1 cellular context compared by ENCODE assay signal in the genomic region with DNA sequence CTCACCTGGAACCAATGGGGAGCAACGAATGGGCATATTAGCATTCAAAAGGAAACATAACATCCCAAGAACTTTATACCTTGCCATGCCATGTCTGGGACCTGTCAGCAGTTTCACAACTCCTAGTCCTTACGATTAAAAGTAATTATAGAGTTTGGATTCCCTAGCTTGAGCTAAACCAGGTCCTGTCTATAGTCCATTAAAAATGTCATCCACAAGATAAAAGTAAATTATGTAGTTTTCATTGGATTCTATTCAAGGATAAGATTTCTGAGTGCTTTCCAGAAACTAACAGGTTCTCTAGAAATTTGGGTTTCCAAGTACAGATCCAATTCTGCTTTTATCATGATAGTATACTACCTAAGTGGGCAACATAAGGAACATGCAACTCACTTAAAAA.
TF ChIP-seq lines count a peak whose summit lies in the region.

No MANE protein-coding gene starts in this region.

TF ChIP-seq in SK-N-SH, 30 proteins besides CTCF, POLR2A, EP300 and RAD21 (continued from another document):
- TF ChIP-seq, protein P1, sequence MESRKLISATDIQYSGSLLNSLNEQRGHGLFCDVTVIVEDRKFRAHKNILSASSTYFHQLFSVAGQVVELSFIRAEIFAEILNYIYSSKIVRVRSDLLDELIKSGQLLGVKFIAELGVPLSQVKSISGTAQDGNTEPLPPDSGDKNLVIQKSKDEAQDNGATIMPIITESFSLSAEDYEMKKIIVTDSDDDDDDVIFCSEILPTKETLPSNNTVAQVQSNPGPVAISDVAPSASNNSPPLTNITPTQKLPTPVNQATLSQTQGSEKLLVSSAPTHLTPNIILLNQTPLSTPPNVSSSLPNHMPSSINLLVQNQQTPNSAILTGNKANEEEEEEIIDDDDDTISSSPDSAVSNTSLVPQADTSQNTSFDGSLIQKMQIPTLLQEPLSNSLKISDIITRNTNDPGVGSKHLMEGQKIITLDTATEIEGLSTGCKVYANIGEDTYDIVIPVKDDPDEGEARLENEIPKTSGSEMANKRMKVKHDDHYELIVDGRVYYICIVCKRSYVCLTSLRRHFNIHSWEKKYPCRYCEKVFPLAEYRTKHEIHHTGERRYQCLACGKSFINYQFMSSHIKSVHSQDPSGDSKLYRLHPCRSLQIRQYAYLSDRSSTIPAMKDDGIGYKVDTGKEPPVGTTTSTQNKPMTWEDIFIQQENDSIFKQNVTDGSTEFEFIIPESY (IDR thresholded peaks at IDR 0.05; ENCODE audit: borderline replicate concordance, low read depth): no peak
- TF ChIP-seq TEAD4 (IDR thresholded peaks at IDR 0.05; ENCODE audit: borderline replicate concordance, insufficient read depth) (no peak), TCF12 (IDR thresholded peaks at IDR 0.05) (peak; percentile 23; the same call in 1 of the 2 replicates), RCOR1 (IDR thresholded peaks at IDR 0.05; ENCODE audit: low read length) (no peak), ELF1 (IDR thresholded peaks at IDR 0.05) (no peak)
